9 cellular contexts compared by ENCODE assay signal in the genomic region with DNA sequence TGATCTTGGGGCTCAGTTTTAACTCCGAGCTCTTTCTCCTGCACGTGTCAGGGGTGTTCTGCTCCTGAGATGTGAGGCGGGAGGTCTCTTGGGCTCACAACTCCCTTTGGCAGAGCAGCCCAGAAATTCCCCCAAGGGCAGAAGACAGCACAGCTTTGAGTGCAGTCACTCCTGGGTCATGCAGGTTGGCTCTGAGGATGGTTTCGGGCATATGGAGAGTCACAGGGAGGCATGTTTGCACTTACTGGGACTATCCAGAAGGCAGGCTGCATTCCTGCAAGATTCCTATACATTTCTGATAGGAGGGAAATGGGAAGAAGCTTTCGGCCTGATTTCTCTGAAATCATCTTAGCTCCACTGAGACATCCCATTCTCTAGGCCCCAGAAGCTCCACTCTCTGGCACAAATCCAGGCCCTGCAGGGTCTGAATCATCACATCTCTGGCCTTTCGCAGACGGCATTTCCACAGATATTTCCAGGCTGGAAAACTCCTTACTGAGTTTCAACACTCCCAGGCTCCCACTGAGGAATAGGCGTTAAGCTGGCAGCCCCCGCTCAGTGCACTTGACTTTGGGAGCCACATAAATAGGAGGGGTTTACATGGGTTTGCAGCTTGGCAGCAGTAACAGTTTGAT. TPM values are rescaled to one million over a fixed set of nuclear protein-coding genes. Genes with fewer than 3 reads are reported as not detected.
DNase-seq lines count a peak whose midpoint lies in the region; ATAC-seq and TF ChIP-seq lines count a peak whose summit lies in the region.
"Had no signal": no experiment of that assay in that cellular context is flagged by ENCODE, and none has a peak within 500 bp of the region (broad histone marks: within the 10 kb centered on the region; RNA-seq: fewer than 3 reads in every experiment).

No MANE protein-coding gene starts in this region.

- POLR2A ChIA-PET in SK-N-SH (lab: Yijun Ruan, JAX), result no interaction called here

- peak; percentile 52 for DNase-seq in Caki2 (ENCODE audit: low read depth)
- DNase-seq in SK-N-SH, result peak; percentile 32
- peak; percentile 55 to 82 for DNase-seq in foreskin keratinocyte
- DNase-seq in osteocyte (ENCODE audit: extremely low spot score, unreplicated experiment), result peak; percentile 89
- no peak for DNase-seq in NCI-H1105 (lab: John Stamatoyannopoulos, UW)
- DNase-seq in NCI-H2196 treated with DMSO at 0.1 percent for 48 hours (lab: John Stamatoyannopoulos, UW; ENCODE audit: unreplicated experiment), result no peak
- no peak for DNase-seq in MM.1S
- DNase-seq in HuH-7 (ENCODE audit: low spot score), result no peak
- DNase-seq: NCI-H187 had no signal

- H4K20me1 ChIP-seq in SK-N-SH (ENCODE audit: insufficient read depth) (no peaks in the 10 kb centered on the region), MM.1S (ENCODE audit: insufficient read depth, low read length) (no peaks in the 10 kb centered on the region)

- H3K9me2 ChIP-seq in SK-N-SH, result no peaks in the 10 kb centered on the region
- H3K9me2 ChIP-seq in MM.1S (replicated peaks; ENCODE audit: insufficient read depth, low read length), result no peaks in the 10 kb centered on the region

- H3K4me3 Mint-ChIP-seq in osteocyte (ENCODE audit: unreplicated experiment), result no peak overlapping the region

- H3K36me3 ChIP-seq in SK-N-SH (replicated peaks in 1 of 2; ENCODE audit: control insufficient read depth in 1 of 2, insufficient read depth in 2 of 2, low read length in 1 of 2) (peaks cover 0 to 5% of the 10 kb centered on the region in 2 experiments), MM.1S (replicated peaks; ENCODE audit: insufficient read depth, low read length) (no peaks in the 10 kb centered on the region)

- in situ Hi-C loops in Caki2 (cut with HindIII; ENCODE audit: low pct_unique_long_range_greater_than_20kb, low sequenced_read_pairs), result no loop called here

- CTCF ChIA-PET in SK-N-SH (lab: Yijun Ruan, JAX), result interaction anchor here (0.8 to 1.9 kb wide), 2 partner anchors 137 to 140 kb away, joined by 3 to 6 read pairs; no protein-coding TSS in a partner anchor

- no peak overlapping the region for H3K4me3 ChIP-seq in SK-N-SH (ENCODE audit: low read depth in 2 of 2, low read length in 1 of 2)
- no peak overlapping the region for H3K4me3 ChIP-seq in MM.1S (ENCODE audit: low read length)

- H3K79me2 ChIP-seq in SK-N-SH (ENCODE audit: insufficient read depth) (peaks cover 4% of the 10 kb centered on the region; the same call in 1 of the 2 replicates), MM.1S (ENCODE audit: low read length) (no peaks in the 10 kb centered on the region)

- H3K9me3 ChIP-seq in SK-N-SH (no peaks in the 10 kb centered on the region), MM.1S (replicated peaks; ENCODE audit: insufficient read depth, low read length) (no peaks in the 10 kb centered on the region)

- H3K4me1 ChIP-seq in SK-N-SH (ENCODE audit: control insufficient read depth in 1 of 2, insufficient read depth in 2 of 2, low read depth in 1 of 2, low read length in 1 of 2) (peaks cover 16 to 18% of the 10 kb centered on the region in 2 experiments; a peak in 3 of 4 replicates), foreskin keratinocyte (peaks cover 10% of the 10 kb centered on the region), MM.1S (ENCODE audit: low read length) (no peaks in the 10 kb centered on the region)

- TF ChIP-seq CTCF in SK-N-SH (IDR thresholded peaks at IDR 0.05), result no peak
- TF ChIP-seq CTCF in foreskin keratinocyte (conservative IDR thresholded peaks at IDR 0.05), result no peak
- TF ChIP-seq CTCF in osteocyte (IDR thresholded peaks at IDR 0.05), result no peak
- no peak for TF ChIP-seq CTCF in MM.1S (IDR thresholded peaks at IDR 0.05; ENCODE audit: low read length)

- H3K27ac ChIP-seq in SK-N-SH (ENCODE audit: low read depth in 2 of 2, low read length in 1 of 2) (peak overlapping the region in 1 of 2 experiments; percentile 62; a peak in 2 of 4 replicates), foreskin keratinocyte (peak overlapping the region; percentile 26), MM.1S (ENCODE audit: low read length) (no peak overlapping the region)

- H3K9ac ChIP-seq in SK-N-SH, result no peak overlapping the region
- H3K9ac ChIP-seq in MM.1S (ENCODE audit: low read length), result no peak overlapping the region

- peak in 1 of 2 experiments; percentile 32; a peak in 1 of 4 replicates for TF ChIP-seq EP300 in SK-N-SH (IDR thresholded peaks at IDR 0.05; ENCODE audit: borderline replicate concordance in 1 of 2, low read depth in 1 of 2, low read length in 1 of 2)

- H3F3A ChIP-seq in SK-N-SH (replicated peaks; ENCODE audit: insufficient read depth) (peaks cover 6% of the 10 kb centered on the region), MM.1S (ENCODE audit: insufficient read depth, low read length) (no peaks in the 10 kb centered on the region)

- no peak for TF ChIP-seq RAD21 in SK-N-SH (IDR thresholded peaks at IDR 0.05; ENCODE audit: low read length)

- no peaks in the 10 kb centered on the region for H3K27me3 ChIP-seq in SK-N-SH (ENCODE audit: insufficient read depth)
- no peaks in the 10 kb centered on the region for H3K27me3 ChIP-seq in foreskin keratinocyte
- H3K27me3 ChIP-seq in MM.1S (replicated peaks; ENCODE audit: insufficient read depth, low read length), result no peaks in the 10 kb centered on the region

- no peaks in the 10 kb centered on the region for H3K9me3 Mint-ChIP-seq in osteocyte (ENCODE audit: unreplicated experiment)

- H2AFZ ChIP-seq in SK-N-SH (ENCODE audit: low read depth) (no peak overlapping the region), MM.1S (ENCODE audit: low read length) (no peak overlapping the region)

- peaks cover 40% of the 10 kb centered on the region for H3K4me1 Mint-ChIP-seq in osteocyte (ENCODE audit: unreplicated experiment)

- H3K4me2 ChIP-seq in SK-N-SH (peak overlapping the region; percentile 34; the same call in 1 of the 2 replicates), MM.1S (ENCODE audit: low read depth, low read length) (no peak overlapping the region)

- WGBS in SK-N-SH (ENCODE audit: low lambda C conversion rate), result 37% methylated on average over 7 of the region's 9 CpGs

- peak; percentile 83 for ATAC-seq in foreskin keratinocyte

- no peaks in the 10 kb centered on the region for H3K36me3 Mint-ChIP-seq in osteocyte (ENCODE audit: unreplicated experiment)

- no peaks in the 10 kb centered on the region for H3K27me3 Mint-ChIP-seq in osteocyte (ENCODE audit: unreplicated experiment)

- H3K27ac Mint-ChIP-seq in osteocyte (ENCODE audit: unreplicated experiment), result peak overlapping the region; percentile 79

TF ChIP-seq in SK-N-SH, 30 proteins besides CTCF, POLR2A, EP300 and RAD21:
- TF ChIP-seq JUND (IDR thresholded peaks at IDR 0.05) (peak; percentile 59; the same call in 1 of the 2 replicates), GATA2 (CRISPR knock-in tag; IDR thresholded peaks at IDR 0.05) (no peak), FOSL2 (IDR thresholded peaks at IDR 0.05; ENCODE audit: borderline replicate concordance, low read depth) (peak; percentile 80; the same call in 1 of the 2 replicates), NFIC (IDR thresholded peaks at IDR 0.05; ENCODE audit: borderline replicate concordance) (peak; percentile 91), ELF1 (IDR thresholded peaks at IDR 0.05) (no peak), TCF12 (IDR thresholded peaks at IDR 0.05) (peak; percentile 43; the same call in 1 of the 2 replicates)
- TF ChIP-seq, protein P1, sequence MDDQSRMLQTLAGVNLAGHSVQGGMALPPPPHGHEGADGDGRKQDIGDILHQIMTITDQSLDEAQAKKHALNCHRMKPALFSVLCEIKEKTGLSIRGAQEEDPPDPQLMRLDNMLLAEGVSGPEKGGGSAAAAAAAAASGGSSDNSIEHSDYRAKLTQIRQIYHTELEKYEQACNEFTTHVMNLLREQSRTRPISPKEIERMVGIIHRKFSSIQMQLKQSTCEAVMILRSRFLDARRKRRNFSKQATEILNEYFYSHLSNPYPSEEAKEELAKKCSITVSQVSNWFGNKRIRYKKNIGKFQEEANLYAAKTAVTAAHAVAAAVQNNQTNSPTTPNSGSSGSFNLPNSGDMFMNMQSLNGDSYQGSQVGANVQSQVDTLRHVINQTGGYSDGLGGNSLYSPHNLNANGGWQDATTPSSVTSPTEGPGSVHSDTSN (IDR thresholded peaks at IDR 0.05), result no peak
- TF ChIP-seq, protein P2, sequence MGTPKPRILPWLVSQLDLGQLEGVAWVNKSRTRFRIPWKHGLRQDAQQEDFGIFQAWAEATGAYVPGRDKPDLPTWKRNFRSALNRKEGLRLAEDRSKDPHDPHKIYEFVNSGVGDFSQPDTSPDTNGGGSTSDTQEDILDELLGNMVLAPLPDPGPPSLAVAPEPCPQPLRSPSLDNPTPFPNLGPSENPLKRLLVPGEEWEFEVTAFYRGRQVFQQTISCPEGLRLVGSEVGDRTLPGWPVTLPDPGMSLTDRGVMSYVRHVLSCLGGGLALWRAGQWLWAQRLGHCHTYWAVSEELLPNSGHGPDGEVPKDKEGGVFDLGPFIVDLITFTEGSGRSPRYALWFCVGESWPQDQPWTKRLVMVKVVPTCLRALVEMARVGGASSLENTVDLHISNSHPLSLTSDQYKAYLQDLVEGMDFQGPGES (IDR thresholded peaks at IDR 0.05; ENCODE audit: low read depth, low read length), result no peak

RNA-seq across cellular contexts. Expression of a gene that starts 39.8 kb away (rescaled TPM):
- total RNA-seq in Caki2 (2014; rRNA removed; shearing (Covaris generic); ENCODE audit: low replicate concordance), result 3.6 and 15.1 TPM in 2 replicates
- polyA plus RNA-seq in SK-N-SH (2012; rRNA removed) (3.9 and 4.8 TPM in 2 replicates), foreskin keratinocyte (2.3 and 3.1 TPM in 2 replicates)
- 2.1 and 2.5 TPM in 2 replicates for polyA plus RNA-seq in SK-N-SH (2012; cell fraction: cytosol; rRNA removed)
- 9.4 and 12.1 TPM in 2 replicates for polyA plus RNA-seq in SK-N-SH (2012; cell fraction: nucleus; rRNA removed)
- total RNA-seq in foreskin keratinocyte (3.9 and 5.8 TPM in 2 replicates), osteocyte (8.3 and 10.1 TPM in 2 replicates)

Comparison
In these comparisons a context has a peak if more than half of its experiments do, and no peak if none do; other contexts are left out.
1. DNase-seq: peak in Caki2 (single experiment), SK-N-SH (single experiment), foreskin keratinocyte (2 of 2) and osteocyte (single experiment); none in NCI-H1105 (single experiment), NCI-H2196 treated with DMSO at 0.1 percent for 48 hours (single experiment), MM.1S (single experiment) and HuH-7 (single experiment).